1 cellular context compared by ENCODE assay signal in the genomic region with DNA sequence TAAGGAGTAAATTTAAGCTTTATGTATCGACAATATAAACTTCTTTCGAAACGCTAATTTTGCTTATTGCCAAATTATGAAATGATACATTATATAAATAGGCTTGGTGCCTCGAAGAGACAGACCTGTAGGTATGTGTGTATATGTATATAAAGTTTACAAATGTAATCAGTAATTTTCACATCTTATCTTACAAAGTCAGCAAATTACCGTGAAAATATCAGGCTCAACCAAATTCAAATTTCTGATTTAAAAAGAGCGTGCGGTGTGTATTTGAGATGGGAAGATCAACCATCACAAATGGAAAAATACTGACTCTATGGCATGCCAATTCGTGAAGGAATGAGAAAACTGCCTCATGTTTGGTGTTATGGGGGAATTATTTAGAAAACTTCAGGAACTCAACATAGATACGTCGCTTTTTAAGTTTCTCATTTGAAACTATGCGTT.
TF ChIP-seq lines count a peak whose summit lies in the region.

No MANE protein-coding gene starts in this region.

TF ChIP-seq in K562, 482 proteins besides CTCF, POLR2A, EP300 and RAD21 (continued from another document):
- TF ChIP-seq SETDB1 (IDR thresholded peaks at IDR 0.05; ENCODE audit: low read length) (no peak), MAFF (IDR thresholded peaks at IDR 0.05; ENCODE audit: low read length) (peak; percentile 25; the same call in 1 of the 2 replicates), ARID2 (IDR thresholded peaks at IDR 0.05) (no peak), BRD4 (IDR thresholded peaks at IDR 0.05) (no peak), ZFP30 (CRISPR knock-in tag; IDR thresholded peaks at IDR 0.05; ENCODE audit: borderline replicate concordance) (no peak), C11orf30 (IDR thresholded peaks at IDR 0.05; ENCODE audit: low read depth) (peak; percentile 38), GABPB2 (CRISPR knock-in tag; conservative IDR thresholded peaks at IDR 0.05) (no peak), NFE2 (IDR thresholded peaks at IDR 0.05; ENCODE audit: low read depth) (no peak), U2AF2 (optimal IDR thresholded peaks at IDR 0.05; ENCODE audit: low read depth, low read length) (no peak), GTF2E2 (tag; IDR thresholded peaks at IDR 0.05) (peak; percentile 48; the same call in 1 of the 2 replicates)
- TF ChIP-seq, protein P1, sequence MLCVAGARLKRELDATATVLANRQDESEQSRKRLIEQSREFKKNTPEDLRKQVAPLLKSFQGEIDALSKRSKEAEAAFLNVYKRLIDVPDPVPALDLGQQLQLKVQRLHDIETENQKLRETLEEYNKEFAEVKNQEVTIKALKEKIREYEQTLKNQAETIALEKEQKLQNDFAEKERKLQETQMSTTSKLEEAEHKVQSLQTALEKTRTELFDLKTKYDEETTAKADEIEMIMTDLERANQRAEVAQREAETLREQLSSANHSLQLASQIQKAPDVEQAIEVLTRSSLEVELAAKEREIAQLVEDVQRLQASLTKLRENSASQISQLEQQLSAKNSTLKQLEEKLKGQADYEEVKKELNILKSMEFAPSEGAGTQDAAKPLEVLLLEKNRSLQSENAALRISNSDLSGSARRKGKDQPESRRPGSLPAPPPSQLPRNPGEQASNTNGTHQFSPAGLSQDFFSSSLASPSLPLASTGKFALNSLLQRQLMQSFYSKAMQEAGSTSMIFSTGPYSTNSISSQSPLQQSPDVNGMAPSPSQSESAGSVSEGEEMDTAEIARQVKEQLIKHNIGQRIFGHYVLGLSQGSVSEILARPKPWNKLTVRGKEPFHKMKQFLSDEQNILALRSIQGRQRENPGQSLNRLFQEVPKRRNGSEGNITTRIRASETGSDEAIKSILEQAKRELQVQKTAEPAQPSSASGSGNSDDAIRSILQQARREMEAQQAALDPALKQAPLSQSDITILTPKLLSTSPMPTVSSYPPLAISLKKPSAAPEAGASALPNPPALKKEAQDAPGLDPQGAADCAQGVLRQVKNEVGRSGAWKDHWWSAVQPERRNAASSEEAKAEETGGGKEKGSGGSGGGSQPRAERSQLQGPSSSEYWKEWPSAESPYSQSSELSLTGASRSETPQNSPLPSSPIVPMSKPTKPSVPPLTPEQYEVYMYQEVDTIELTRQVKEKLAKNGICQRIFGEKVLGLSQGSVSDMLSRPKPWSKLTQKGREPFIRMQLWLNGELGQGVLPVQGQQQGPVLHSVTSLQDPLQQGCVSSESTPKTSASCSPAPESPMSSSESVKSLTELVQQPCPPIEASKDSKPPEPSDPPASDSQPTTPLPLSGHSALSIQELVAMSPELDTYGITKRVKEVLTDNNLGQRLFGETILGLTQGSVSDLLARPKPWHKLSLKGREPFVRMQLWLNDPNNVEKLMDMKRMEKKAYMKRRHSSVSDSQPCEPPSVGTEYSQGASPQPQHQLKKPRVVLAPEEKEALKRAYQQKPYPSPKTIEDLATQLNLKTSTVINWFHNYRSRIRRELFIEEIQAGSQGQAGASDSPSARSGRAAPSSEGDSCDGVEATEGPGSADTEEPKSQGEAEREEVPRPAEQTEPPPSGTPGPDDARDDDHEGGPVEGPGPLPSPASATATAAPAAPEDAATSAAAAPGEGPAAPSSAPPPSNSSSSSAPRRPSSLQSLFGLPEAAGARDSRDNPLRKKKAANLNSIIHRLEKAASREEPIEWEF (CRISPR knock-in tag; IDR thresholded peaks at IDR 0.05): no peak
- TF ChIP-seq, protein P2, sequence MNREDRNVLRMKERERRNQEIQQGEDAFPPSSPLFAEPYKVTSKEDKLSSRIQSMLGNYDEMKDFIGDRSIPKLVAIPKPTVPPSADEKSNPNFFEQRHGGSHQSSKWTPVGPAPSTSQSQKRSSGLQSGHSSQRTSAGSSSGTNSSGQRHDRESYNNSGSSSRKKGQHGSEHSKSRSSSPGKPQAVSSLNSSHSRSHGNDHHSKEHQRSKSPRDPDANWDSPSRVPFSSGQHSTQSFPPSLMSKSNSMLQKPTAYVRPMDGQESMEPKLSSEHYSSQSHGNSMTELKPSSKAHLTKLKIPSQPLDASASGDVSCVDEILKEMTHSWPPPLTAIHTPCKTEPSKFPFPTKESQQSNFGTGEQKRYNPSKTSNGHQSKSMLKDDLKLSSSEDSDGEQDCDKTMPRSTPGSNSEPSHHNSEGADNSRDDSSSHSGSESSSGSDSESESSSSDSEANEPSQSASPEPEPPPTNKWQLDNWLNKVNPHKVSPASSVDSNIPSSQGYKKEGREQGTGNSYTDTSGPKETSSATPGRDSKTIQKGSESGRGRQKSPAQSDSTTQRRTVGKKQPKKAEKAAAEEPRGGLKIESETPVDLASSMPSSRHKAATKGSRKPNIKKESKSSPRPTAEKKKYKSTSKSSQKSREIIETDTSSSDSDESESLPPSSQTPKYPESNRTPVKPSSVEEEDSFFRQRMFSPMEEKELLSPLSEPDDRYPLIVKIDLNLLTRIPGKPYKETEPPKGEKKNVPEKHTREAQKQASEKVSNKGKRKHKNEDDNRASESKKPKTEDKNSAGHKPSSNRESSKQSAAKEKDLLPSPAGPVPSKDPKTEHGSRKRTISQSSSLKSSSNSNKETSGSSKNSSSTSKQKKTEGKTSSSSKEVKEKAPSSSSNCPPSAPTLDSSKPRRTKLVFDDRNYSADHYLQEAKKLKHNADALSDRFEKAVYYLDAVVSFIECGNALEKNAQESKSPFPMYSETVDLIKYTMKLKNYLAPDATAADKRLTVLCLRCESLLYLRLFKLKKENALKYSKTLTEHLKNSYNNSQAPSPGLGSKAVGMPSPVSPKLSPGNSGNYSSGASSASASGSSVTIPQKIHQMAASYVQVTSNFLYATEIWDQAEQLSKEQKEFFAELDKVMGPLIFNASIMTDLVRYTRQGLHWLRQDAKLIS (CRISPR knock-in tag; IDR thresholded peaks at IDR 0.05): 0 out of 2 replicates have a peak, but pooled peaks have one; percentile 22
- TF ChIP-seq, protein P3, sequence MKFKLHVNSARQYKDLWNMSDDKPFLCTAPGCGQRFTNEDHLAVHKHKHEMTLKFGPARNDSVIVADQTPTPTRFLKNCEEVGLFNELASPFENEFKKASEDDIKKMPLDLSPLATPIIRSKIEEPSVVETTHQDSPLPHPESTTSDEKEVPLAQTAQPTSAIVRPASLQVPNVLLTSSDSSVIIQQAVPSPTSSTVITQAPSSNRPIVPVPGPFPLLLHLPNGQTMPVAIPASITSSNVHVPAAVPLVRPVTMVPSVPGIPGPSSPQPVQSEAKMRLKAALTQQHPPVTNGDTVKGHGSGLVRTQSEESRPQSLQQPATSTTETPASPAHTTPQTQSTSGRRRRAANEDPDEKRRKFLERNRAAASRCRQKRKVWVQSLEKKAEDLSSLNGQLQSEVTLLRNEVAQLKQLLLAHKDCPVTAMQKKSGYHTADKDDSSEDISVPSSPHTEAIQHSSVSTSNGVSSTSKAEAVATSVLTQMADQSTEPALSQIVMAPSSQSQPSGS (CRISPR knock-in tag; IDR thresholded peaks at IDR 0.05): no peak
